ENCODE assay signal across 8 cellular contexts in the genomic region with DNA sequence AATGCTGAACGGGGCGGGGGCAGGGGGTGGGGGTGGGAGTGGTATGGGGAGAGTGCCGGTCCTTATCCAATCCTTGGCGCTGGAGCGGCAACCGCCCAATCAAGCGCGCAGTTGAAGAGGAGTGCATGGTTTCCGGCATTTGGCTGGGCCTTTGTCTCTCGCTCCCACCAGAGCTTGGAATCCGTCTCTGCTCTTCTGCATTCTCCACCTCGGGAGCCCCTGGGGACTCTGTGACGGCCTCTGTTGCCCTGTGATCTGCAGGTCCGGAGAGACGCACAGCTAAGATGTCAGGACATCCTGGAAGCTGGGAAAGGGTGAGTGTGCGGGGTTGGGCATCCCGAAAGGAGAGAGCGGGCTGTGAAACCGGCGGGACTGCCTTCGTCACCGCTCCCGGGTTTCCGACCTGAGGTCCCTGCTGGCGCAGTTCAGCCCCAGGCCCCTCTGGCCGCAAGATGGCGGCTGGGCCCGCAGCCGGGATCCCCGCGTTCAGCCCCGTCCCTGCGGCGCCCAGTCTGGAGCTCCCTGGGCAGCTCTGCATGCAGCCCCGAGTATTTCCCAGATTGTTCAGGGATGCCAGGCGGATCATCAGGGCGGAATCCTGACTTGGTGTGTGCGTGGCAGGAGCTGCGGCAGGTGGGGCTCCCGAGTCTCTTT. TPM values are rescaled to one million over a fixed set of nuclear protein-coding genes. Genes with fewer than 3 reads are reported as not detected.
DNase-seq lines count a peak whose midpoint lies in the region; ATAC-seq and TF ChIP-seq lines count a peak whose summit lies in the region.

No MANE protein-coding gene starts in this region.

- H3K36me3 ChIP-seq in left lung, result peaks cover 0 to 23% of the 10 kb centered on the region in 2 donors

- POLR2A ChIA-PET in activated CD4-positive, alpha-beta T cell treated with anti-CD3 and anti-CD28 coated beads, Interleukin-2, amount 10 ng/mL, durations not matched to agents 7 days and 5 days (lab: Charles Lee), result interaction anchor here (1.3 kb wide), 1 partner anchor 783 kb away, joined by 3 read pairs; a partner anchor contains a TSS

- intact Hi-C loops in left lung (cut with DNase I), result no loop called here

- no peaks in the 10 kb centered on the region for H3K27me3 Mint-ChIP-seq in activated CD4-positive, alpha-beta T cell treated with anti-CD3 and anti-CD28 coated beads, Interleukin-2, amount 10 ng/mL, durations not matched to agents 7 days and 5 days

- TF ChIP-seq CTCF in AG09319 (IDR thresholded peaks at IDR 0.05; ENCODE audit: low read depth, low read length) (no peak; the same call in 1 of the 2 replicates), left lung (IDR thresholded peaks at IDR 0.05) (no peak)

- no peaks in the 10 kb centered on the region for H3K27me3 ChIP-seq in left lung

- peak overlapping the region; percentile 100 for H3K4me3 Mint-ChIP-seq in activated CD4-positive, alpha-beta T cell treated with anti-CD3 and anti-CD28 coated beads, Interleukin-2, amount 10 ng/mL, durations not matched to agents 7 days and 5 days

- peaks cover 0 to 39% of the 10 kb centered on the region in 2 donors for H3K4me1 ChIP-seq in left lung

- DNase-seq in AG09319 (ENCODE audit: extremely low read depth, low read depth) (peak; percentile 70), NCI-H446 treated with DMSO at 0.1 percent for 48 hours (lab: John Stamatoyannopoulos, UW) (peak; percentile 92), dedifferentiated amniotic fluid mesenchymal stem cell (ENCODE audit: extremely low spot score) (peak; percentile 93), left lung (peak; percentile 91)
- peak; percentile 87 for DNase-seq in activated CD4-positive, alpha-beta T cell treated with anti-CD3 and anti-CD28 coated beads, Interleukin-2, amount 10 ng/mL, durations not matched to agents 7 days and 5 days
- peak; percentile 69 for DNase-seq in stimulated activated CD4-positive, alpha-beta T cell treated with anti-CD3 and anti-CD28 coated beads, Interleukin-2, amount 100 ng/mL, for 4 hours (ENCODE audit: low read depth)

- peaks cover 35% of the 10 kb centered on the region for H3K4me1 Mint-ChIP-seq in activated CD4-positive, alpha-beta T cell treated with anti-CD3 and anti-CD28 coated beads, Interleukin-2, amount 10 ng/mL, durations not matched to agents 7 days and 5 days

- peak overlapping the region; percentile 100 for H3K27ac Mint-ChIP-seq in activated CD4-positive, alpha-beta T cell treated with anti-CD3 and anti-CD28 coated beads, Interleukin-2, amount 10 ng/mL, durations not matched to agents 7 days and 5 days

- ATAC-seq in GM19023 (IDR thresholded peaks at IDR 0.05; ENCODE audit: unreplicated experiment), result peak; percentile 96
- ATAC-seq in HG03196 (IDR thresholded peaks at IDR 0.05; ENCODE audit: unreplicated experiment), result peak; percentile 97
- ATAC-seq in left lung, result peak; percentile 96

- peaks cover 36% of the 10 kb centered on the region for H3K36me3 Mint-ChIP-seq in activated CD4-positive, alpha-beta T cell treated with anti-CD3 and anti-CD28 coated beads, Interleukin-2, amount 10 ng/mL, durations not matched to agents 7 days and 5 days (ENCODE audit: low read depth)

- peak overlapping the region; percentile 58 to 85 for H3K4me3 ChIP-seq in left lung

- no peaks in the 10 kb centered on the region for H3K9me3 ChIP-seq in left lung

- H3K9me3 Mint-ChIP-seq in activated CD4-positive, alpha-beta T cell treated with anti-CD3 and anti-CD28 coated beads, Interleukin-2, amount 10 ng/mL, durations not matched to agents 7 days and 5 days, result peaks cover 22% of the 10 kb centered on the region

- CTCF ChIA-PET in activated CD4-positive, alpha-beta T cell treated with anti-CD3 and anti-CD28 coated beads, Interleukin-2, amount 10 ng/mL, durations not matched to agents 7 days and 5 days (lab: Charles Lee), result interaction anchor here (0.6 to 1.6 kb wide), 3 partner anchors 10 to 21 kb away, joined by 3 read pairs; no protein-coding TSS in a partner anchor

- peak overlapping the region; percentile 93 to 97 for H3K27ac ChIP-seq in left lung

RNA-seq across cellular contexts. Expression of a gene that starts 53.6 kb away (rescaled TPM):
- 10 to 100 TPM; 12.2 to 13.8 TPM for total RNA-seq in activated CD4-positive, alpha-beta T cell treated with anti-CD3 and anti-CD28 coated beads, Interleukin-2, amount 10 ng/mL, durations not matched to agents 7 days and 5 days
- 10 to 100 TPM; 14.7 to 21.3 TPM for total RNA-seq in left lung

Comparison
In these comparisons a context has a peak if more than half of its experiments do, and no peak if none do; other contexts are left out.
1. Peak in every context shown above with its lines: DNase-seq, ATAC-seq, H3K4me3 ChIP-seq and H3K27ac ChIP-seq.